ENCODE assay signal across 1 cellular context in the genomic region with DNA sequence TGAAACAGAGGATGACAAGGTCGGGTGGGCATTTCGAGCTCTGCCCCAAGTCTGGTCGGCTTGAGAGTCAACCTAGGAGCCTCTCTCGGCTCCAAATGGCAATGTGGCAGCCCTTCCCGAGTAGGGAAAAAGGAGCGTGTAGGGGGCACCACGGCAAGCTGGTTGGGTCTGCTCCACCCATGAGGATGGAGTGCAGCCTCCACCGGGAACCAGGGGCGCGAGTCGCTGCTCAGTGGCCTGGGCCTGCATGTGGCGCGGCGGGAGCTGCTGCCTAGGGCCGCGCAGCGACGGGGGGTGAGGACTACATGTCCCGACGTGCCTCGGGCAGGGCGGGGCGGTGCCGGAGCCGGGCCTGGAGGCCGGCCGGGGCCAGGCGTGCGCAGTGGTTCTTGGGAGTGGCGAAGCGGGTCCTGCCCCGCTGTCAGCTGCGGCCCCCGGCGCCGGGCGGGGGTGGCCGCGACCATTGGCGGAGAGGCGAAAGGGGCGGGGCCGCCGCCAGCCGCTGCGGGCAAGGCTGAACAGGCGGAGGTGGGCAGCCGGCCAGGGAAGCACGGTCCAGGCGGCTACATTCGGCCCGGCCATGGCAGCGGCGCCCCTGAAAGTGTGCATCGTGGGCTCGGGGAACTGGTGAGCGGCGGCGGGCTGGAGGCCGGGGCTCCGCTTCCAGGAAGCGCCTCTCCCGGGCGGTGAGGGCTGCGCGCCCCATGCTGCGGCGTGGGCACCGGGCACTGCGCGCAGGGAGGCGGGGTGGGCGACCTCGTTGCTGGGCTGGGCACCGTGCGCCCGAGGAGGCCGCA.
TF ChIP-seq lines count a peak whose summit lies in the region.

GPD1L (plus strand) TSS at position 489 of the 797 bp plus-strand sequence; CDS start at position 581, 92 bp downstream.

TF ChIP-seq in HepG2, 621 proteins besides CTCF, POLR2A, EP300 and RAD21 (continued from another document and continues in another):
- TF ChIP-seq, protein P1, sequence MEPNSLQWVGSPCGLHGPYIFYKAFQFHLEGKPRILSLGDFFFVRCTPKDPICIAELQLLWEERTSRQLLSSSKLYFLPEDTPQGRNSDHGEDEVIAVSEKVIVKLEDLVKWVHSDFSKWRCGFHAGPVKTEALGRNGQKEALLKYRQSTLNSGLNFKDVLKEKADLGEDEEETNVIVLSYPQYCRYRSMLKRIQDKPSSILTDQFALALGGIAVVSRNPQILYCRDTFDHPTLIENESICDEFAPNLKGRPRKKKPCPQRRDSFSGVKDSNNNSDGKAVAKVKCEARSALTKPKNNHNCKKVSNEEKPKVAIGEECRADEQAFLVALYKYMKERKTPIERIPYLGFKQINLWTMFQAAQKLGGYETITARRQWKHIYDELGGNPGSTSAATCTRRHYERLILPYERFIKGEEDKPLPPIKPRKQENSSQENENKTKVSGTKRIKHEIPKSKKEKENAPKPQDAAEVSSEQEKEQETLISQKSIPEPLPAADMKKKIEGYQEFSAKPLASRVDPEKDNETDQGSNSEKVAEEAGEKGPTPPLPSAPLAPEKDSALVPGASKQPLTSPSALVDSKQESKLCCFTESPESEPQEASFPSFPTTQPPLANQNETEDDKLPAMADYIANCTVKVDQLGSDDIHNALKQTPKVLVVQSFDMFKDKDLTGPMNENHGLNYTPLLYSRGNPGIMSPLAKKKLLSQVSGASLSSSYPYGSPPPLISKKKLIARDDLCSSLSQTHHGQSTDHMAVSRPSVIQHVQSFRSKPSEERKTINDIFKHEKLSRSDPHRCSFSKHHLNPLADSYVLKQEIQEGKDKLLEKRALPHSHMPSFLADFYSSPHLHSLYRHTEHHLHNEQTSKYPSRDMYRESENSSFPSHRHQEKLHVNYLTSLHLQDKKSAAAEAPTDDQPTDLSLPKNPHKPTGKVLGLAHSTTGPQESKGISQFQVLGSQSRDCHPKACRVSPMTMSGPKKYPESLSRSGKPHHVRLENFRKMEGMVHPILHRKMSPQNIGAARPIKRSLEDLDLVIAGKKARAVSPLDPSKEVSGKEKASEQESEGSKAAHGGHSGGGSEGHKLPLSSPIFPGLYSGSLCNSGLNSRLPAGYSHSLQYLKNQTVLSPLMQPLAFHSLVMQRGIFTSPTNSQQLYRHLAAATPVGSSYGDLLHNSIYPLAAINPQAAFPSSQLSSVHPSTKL (CRISPR knock-in tag; IDR thresholded peaks at IDR 0.05), result peak; percentile 37
- TF ChIP-seq, protein P2, sequence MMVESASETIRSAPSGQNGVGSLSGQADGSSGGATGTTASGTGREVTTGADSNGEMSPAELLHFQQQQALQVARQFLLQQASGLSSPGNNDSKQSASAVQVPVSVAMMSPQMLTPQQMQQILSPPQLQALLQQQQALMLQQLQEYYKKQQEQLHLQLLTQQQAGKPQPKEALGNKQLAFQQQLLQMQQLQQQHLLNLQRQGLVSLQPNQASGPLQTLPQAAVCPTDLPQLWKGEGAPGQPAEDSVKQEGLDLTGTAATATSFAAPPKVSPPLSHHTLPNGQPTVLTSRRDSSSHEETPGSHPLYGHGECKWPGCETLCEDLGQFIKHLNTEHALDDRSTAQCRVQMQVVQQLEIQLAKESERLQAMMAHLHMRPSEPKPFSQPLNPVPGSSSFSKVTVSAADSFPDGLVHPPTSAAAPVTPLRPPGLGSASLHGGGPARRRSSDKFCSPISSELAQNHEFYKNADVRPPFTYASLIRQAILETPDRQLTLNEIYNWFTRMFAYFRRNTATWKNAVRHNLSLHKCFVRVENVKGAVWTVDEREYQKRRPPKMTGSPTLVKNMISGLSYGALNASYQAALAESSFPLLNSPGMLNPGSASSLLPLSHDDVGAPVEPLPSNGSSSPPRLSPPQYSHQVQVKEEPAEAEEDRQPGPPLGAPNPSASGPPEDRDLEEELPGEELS (CRISPR knock-in tag; IDR thresholded peaks at IDR 0.05), result no peak
- TF ChIP-seq TMF1 (CRISPR knock-in tag; IDR thresholded peaks at IDR 0.05; ENCODE audit: low read depth) (no peak), YEATS2 (CRISPR knock-in tag; IDR thresholded peaks at IDR 0.05; ENCODE audit: borderline replicate concordance) (peak; percentile 43; the same call in 1 of the 2 replicates), ZNF180 (CRISPR knock-in tag; IDR thresholded peaks at IDR 0.05; ENCODE audit: borderline replicate concordance, low read depth) (no peak), FOSL2 (CRISPR knock-in tag; IDR thresholded peaks at IDR 0.05) (peak; percentile 20; the same call in 1 of the 2 replicates), ZBTB7B (CRISPR knock-in tag; IDR thresholded peaks at IDR 0.05) (peak; percentile 42; the same call in 1 of the 2 replicates), FOXA3 (CRISPR knock-in tag; IDR thresholded peaks at IDR 0.05) (peak; percentile 22), YY1 (IDR thresholded peaks at IDR 0.05; ENCODE audit: insufficient read depth, insufficient replicate concordance, low read depth, low read length) (peak; percentile 76), SALL1 (CRISPR knock-in tag; IDR thresholded peaks at IDR 0.05) (peak; percentile 85), ZNF510 (CRISPR knock-in tag; IDR thresholded peaks at IDR 0.05; ENCODE audit: low read depth) (peak; percentile 29; the same call in 1 of the 2 replicates), MAZ (IDR thresholded peaks at IDR 0.05; ENCODE audit: borderline replicate concordance, low read depth, low read length) (peak; percentile 95), MAZ (CRISPR knock-in tag; IDR thresholded peaks at IDR 0.05; ENCODE audit: low read depth) (peak; percentile 98), ZNF883 (CRISPR knock-in tag; IDR thresholded peaks at IDR 0.05; ENCODE audit: not compliant biosample characterization) (no peak), CEBPG (CRISPR knock-in tag; IDR thresholded peaks at IDR 0.05) (no peak), MXI1 (IDR thresholded peaks at IDR 0.05; ENCODE audit: borderline replicate concordance, low read depth, low read length) (peak; percentile 71; the same call in 1 of the 3 replicates), SP2 (CRISPR knock-in tag; IDR thresholded peaks at IDR 0.05) (no peak; the same call in 1 of the 2 replicates), ZNF34 (CRISPR knock-in tag; IDR thresholded peaks at IDR 0.05; ENCODE audit: borderline replicate concordance) (peak; percentile 23; the same call in 1 of the 2 replicates), IKZF1 (IDR thresholded peaks at IDR 0.05) (no peak), ZNF3 (CRISPR knock-in tag; IDR thresholded peaks at IDR 0.05) (no peak), ZFAT (CRISPR knock-in tag; conservative IDR thresholded peaks at IDR 0.05) (0 out of 2 replicates have a peak, but pooled peaks have one; percentile 22), ZBTB3 (CRISPR knock-in tag; IDR thresholded peaks at IDR 0.05; ENCODE audit: borderline replicate concordance, low read depth) (peak; percentile 81; the same call in 1 of the 2 replicates), KDM5A (IDR thresholded peaks at IDR 0.05; ENCODE audit: borderline replicate concordance, low read length) (no peak), GPN1 (CRISPR knock-in tag; IDR thresholded peaks at IDR 0.05; ENCODE audit: borderline replicate concordance) (no peak), ZNF563 (CRISPR knock-in tag; IDR thresholded peaks at IDR 0.05) (peak; percentile 96), ZBTB43 (CRISPR knock-in tag; conservative IDR thresholded peaks at IDR 0.05) (0 out of 2 replicates have a peak, but pooled peaks have one; percentile 56), ZNF207 (IDR thresholded peaks at IDR 0.05; ENCODE audit: borderline replicate concordance) (no peak), AKNA (CRISPR knock-in tag; IDR thresholded peaks at IDR 0.05; ENCODE audit: borderline replicate concordance) (no peak), ZMYM2 (CRISPR knock-in tag; IDR thresholded peaks at IDR 0.05) (no peak)
- TF ChIP-seq, protein P3, sequence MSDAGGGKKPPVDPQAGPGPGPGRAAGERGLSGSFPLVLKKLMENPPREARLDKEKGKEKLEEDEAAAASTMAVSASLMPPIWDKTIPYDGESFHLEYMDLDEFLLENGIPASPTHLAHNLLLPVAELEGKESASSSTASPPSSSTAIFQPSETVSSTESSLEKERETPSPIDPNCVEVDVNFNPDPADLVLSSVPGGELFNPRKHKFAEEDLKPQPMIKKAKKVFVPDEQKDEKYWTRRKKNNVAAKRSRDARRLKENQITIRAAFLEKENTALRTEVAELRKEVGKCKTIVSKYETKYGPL (CRISPR knock-in tag; IDR thresholded peaks at IDR 0.05), result no peak
- TF ChIP-seq, protein P4, sequence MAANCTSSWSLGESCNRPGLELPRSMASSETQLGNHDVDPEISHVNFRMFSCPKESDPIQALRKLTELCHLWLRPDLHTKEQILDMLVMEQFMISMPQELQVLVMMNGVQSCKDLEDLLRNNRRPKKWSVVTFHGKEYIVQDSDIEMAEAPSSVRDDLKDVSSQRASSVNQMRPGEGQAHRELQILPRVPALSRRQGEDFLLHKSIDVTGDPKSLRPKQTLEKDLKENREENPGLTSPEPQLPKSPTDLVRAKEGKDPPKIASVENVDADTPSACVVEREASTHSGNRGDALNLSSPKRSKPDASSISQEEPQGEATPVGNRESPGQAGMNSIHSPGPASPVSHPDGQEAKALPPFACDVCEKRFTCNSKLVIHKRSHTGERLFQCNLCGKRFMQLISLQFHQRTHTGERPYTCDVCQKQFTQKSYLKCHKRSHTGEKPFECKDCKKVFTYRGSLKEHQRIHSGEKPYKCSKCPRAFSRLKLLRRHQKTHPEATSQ (CRISPR knock-in tag; IDR thresholded peaks at IDR 0.05; ENCODE audit: borderline replicate concordance), result no peak
- TF ChIP-seq, protein P5, sequence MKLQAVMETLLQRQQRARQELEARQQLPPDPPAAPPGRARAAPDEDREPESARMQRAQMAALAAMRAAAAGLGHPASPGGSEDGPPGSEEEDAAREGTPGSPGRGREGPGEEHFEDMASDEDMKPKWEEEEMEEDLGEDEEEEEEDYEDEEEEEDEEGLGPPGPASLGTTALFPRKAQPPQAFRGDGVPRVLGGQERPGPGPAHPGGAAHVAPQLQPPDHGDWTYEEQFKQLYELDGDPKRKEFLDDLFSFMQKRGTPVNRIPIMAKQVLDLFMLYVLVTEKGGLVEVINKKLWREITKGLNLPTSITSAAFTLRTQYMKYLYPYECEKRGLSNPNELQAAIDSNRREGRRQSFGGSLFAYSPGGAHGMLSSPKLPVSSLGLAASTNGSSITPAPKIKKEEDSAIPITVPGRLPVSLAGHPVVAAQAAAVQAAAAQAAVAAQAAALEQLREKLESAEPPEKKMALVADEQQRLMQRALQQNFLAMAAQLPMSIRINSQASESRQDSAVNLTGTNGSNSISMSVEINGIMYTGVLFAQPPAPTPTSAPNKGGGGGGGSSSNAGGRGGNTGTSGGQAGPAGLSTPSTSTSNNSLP (IDR thresholded peaks at IDR 0.05; ENCODE audit: low read depth, low read length), result no peak
- TF ChIP-seq, protein P6, sequence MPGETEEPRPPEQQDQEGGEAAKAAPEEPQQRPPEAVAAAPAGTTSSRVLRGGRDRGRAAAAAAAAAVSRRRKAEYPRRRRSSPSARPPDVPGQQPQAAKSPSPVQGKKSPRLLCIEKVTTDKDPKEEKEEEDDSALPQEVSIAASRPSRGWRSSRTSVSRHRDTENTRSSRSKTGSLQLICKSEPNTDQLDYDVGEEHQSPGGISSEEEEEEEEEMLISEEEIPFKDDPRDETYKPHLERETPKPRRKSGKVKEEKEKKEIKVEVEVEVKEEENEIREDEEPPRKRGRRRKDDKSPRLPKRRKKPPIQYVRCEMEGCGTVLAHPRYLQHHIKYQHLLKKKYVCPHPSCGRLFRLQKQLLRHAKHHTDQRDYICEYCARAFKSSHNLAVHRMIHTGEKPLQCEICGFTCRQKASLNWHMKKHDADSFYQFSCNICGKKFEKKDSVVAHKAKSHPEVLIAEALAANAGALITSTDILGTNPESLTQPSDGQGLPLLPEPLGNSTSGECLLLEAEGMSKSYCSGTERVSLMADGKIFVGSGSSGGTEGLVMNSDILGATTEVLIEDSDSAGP (CRISPR knock-in tag; IDR thresholded peaks at IDR 0.05; ENCODE audit: borderline replicate concordance), result peak; percentile 64; the same call in 1 of the 2 replicates
- TF ChIP-seq, protein P7, sequence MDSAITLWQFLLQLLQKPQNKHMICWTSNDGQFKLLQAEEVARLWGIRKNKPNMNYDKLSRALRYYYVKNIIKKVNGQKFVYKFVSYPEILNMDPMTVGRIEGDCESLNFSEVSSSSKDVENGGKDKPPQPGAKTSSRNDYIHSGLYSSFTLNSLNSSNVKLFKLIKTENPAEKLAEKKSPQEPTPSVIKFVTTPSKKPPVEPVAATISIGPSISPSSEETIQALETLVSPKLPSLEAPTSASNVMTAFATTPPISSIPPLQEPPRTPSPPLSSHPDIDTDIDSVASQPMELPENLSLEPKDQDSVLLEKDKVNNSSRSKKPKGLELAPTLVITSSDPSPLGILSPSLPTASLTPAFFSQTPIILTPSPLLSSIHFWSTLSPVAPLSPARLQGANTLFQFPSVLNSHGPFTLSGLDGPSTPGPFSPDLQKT (CRISPR knock-in tag; IDR thresholded peaks at IDR 0.05; ENCODE audit: borderline replicate concordance), result 0 out of 2 replicates have a peak, but pooled peaks have one; percentile 48
